ENCODE assay signal across 16 cellular contexts in the genomic region with DNA sequence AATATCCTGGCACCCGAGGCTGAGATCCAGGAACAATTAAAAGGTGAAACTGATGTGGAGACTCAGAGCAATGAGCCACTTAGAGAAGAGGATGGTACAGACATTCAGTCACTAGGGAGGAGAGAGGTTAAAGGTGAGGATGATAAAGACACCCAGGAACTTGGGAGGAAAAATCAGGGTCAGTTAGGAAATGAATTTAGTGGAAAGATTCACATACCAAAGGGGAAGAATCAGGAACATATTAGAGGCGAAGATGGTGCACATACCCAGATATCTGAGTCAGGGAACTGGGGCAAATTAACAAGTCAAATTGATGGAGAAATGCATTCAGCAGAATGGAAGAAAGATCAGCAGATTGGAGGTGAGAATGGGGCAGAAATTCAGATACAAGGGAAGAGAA. TPM values are rescaled to one million over a fixed set of nuclear protein-coding genes. Genes with fewer than 3 reads are reported as not detected.
DNase-seq lines count a peak whose midpoint lies in the region; ATAC-seq, FAIRE-seq and TF ChIP-seq lines count a peak whose summit lies in the region.
"Had no signal": no experiment of that assay in that cellular context is flagged by ENCODE, and none has a peak within 500 bp of the region (broad histone marks: within the 10 kb centered on the region; RNA-seq: fewer than 3 reads in every experiment).

No MANE protein-coding gene starts in this region.

- TF ChIP-seq POLR2A in GM12892 (IDR thresholded peaks at IDR 0.05; ENCODE audit: low read depth, low read length) (no peak), GM12891 (IDR thresholded peaks at IDR 0.05; ENCODE audit: low read depth, low read length) (no peak)

- peak; percentile 30 for FAIRE-seq in GM12892 (lab: Jason Lieb, UNC)
- no peak for FAIRE-seq in GM12891 (lab: Jason Lieb, UNC)
- FAIRE-seq: A549 had no signal

- H3K36me3 ChIP-seq in Caco-2 (ENCODE audit: control insufficient read depth, insufficient read depth, low read length) (no peaks in the 10 kb centered on the region), Loucy (ENCODE audit: insufficient read depth, low read length) (no peaks in the 10 kb centered on the region), mammary epithelial cell (ENCODE audit: insufficient read depth, low read length) (no peaks in the 10 kb centered on the region)

- H3K4me3 ChIP-seq in Caco-2 (ENCODE audit: low read depth, low read length) (no peak overlapping the region), Loucy (ENCODE audit: low read length, poor library complexity, severe bottlenecking) (no peak overlapping the region), mammary epithelial cell (replicated peaks in 1 of 3; ENCODE audit: insufficient read depth in 1 of 3, low read depth in 2 of 3, low read length in 3 of 3) (no peak overlapping the region)
- H3K4me3 ChIP-seq: A549; BLaER1 treated with 17β-estradiol and CSF1 and Interleukin-3, amounts not matched to agents 10 nM and 100 nM had no signal

- 92% methylated on average over 2 of the region's 2 CpGs for WGBS in mammary epithelial cell (ENCODE audit: low coverage, missing lambda C conversion rate)

- H2AFZ ChIP-seq in Loucy (ENCODE audit: low read length) (no peak overlapping the region), mammary epithelial cell (ENCODE audit: low read depth, low read length) (no peak overlapping the region)

- H3K4me1 Mint-ChIP-seq in Caco-2 (ENCODE audit: low read depth, unreplicated experiment) = no peaks in the 10 kb centered on the region

- no peak overlapping the region for H3K27ac ChIP-seq in mammary epithelial cell (ENCODE audit: insufficient read depth, low read depth, low read length)
- H3K27ac ChIP-seq: A549, KMS-11 had no signal

- H3K36me3 Mint-ChIP-seq in Caco-2 (ENCODE audit: insufficient read depth, unreplicated experiment) = peaks cover 5% of the 10 kb centered on the region
- H3K36me3 Mint-ChIP-seq: CD4-positive, CD25-positive, alpha-beta regulatory T cell had no signal

- no peaks in the 10 kb centered on the region for H3K9me3 Mint-ChIP-seq in Caco-2 (ENCODE audit: unreplicated experiment)
- H3K9me3 Mint-ChIP-seq: H9 had no signal

- dilution Hi-C loops in mammary epithelial cell (cut with HindIII; ENCODE audit: low sequenced_read_pairs) = loop anchor here (10.0 kb wide), 1 partner anchor 260 kb away; a partner anchor contains a TSS

- CTCF ChIA-PET in Caco-2 (lab: Charles Lee) (no interaction called here), mammary epithelial cell (lab: Charles Lee; ENCODE audit: low non-redundant PET) (no interaction called here)

- H3K9me3 ChIP-seq in Caco-2 (no peaks in the 10 kb centered on the region), Loucy (ENCODE audit: insufficient read depth, low read depth, low read length) (no peaks in the 10 kb centered on the region), mammary epithelial cell (replicated peaks; ENCODE audit: insufficient read depth, low read length) (no peaks in the 10 kb centered on the region)
- H3K9me3 ChIP-seq: A549; BLaER1 treated with 17β-estradiol and CSF1 and Interleukin-3, amounts not matched to agents 10 nM and 100 nM had no signal

- no peak for TF ChIP-seq CTCF in Caco-2 (IDR thresholded peaks at IDR 0.05; ENCODE audit: insufficient read depth in 1 of 2, low read depth in 1 of 2, low read length in 1 of 2, severe bottlenecking in 1 of 2, unreplicated experiment in 1 of 2)
- no peak for TF ChIP-seq CTCF in Loucy (conservative IDR thresholded peaks at IDR 0.05; ENCODE audit: low read length)
- no peak for TF ChIP-seq CTCF in mammary epithelial cell (conservative IDR thresholded peaks at IDR 0.05 in 1 of 2, IDR thresholded peaks at IDR 0.05 in 1 of 2; ENCODE audit: extremely low read depth in 1 of 2, insufficient read depth in 1 of 2, low read depth in 1 of 2, low read length in 2 of 2)

- ATAC-seq in GM21528 (IDR thresholded peaks at IDR 0.05; ENCODE audit: low FRiP score, unreplicated experiment) = no peak
- ATAC-seq: A549 had no signal

- intact Hi-C loops in Caco-2 (cut with micrococcal nuclease; ENCODE audit: unreplicated experiment) = no loop called here
- intact Hi-C loops in mammary epithelial cell (cut with micrococcal nuclease) = loop anchor here (5.0 kb wide), 1 partner anchor 107 kb away; a partner anchor contains a TSS

- no peaks in the 10 kb centered on the region; the same call in 1 of the 2 replicates for H3K79me2 ChIP-seq in Loucy (ENCODE audit: insufficient read depth, low read length)
- H3K79me2 ChIP-seq in mammary epithelial cell (ENCODE audit: insufficient read depth, low read length) = no peaks in the 10 kb centered on the region

- POLR2A ChIA-PET in Caco-2 (lab: Charles Lee) = no interaction called here

- no peak overlapping the region for H3K4me3 Mint-ChIP-seq in Caco-2 (ENCODE audit: unreplicated experiment)
- H3K4me3 Mint-ChIP-seq: CD4-positive, CD25-positive, alpha-beta regulatory T cell; H9 had no signal

- H3K4me1 ChIP-seq in Caco-2 (peaks cover 12% of the 10 kb centered on the region), Loucy (ENCODE audit: insufficient read depth, low read length, poor library complexity, severe bottlenecking) (peaks cover 2% of the 10 kb centered on the region), mammary epithelial cell (ENCODE audit: insufficient read depth, low read length) (peaks cover 17% of the 10 kb centered on the region)

- H3K27ac Mint-ChIP-seq in Caco-2 (ENCODE audit: unreplicated experiment) = no peak overlapping the region
- H3K27ac Mint-ChIP-seq: CD4-positive, CD25-positive, alpha-beta regulatory T cell; H9 had no signal

- TSS peak; percentile 18 for BruUV-seq in Caco-2 (replicated peaks; lab: Mats Ljungman, UMichigan)
- BruUV-seq in mammary epithelial cell (replicated peaks; lab: Mats Ljungman, UMichigan) = TSS peak; percentile 10

- H3K27me3 Mint-ChIP-seq in Caco-2 (ENCODE audit: insufficient read depth, unreplicated experiment) = no peaks in the 10 kb centered on the region
- H3K27me3 Mint-ChIP-seq: CD4-positive, CD25-positive, alpha-beta regulatory T cell had no signal

- H3K9me2 ChIP-seq in Loucy (replicated peaks; ENCODE audit: low read depth, low read length) = no peaks in the 10 kb centered on the region

- H4K20me1 ChIP-seq in Loucy (ENCODE audit: insufficient read depth, low read length, poor library complexity, severe bottlenecking) (no peaks in the 10 kb centered on the region), mammary epithelial cell (ENCODE audit: insufficient read depth, low read length) (no peaks in the 10 kb centered on the region)
- H4K20me1 ChIP-seq: BLaER1 treated with 17β-estradiol and CSF1 and Interleukin-3, amounts not matched to agents 10 nM and 100 nM had no signal

- H3F3A ChIP-seq in Loucy (ENCODE audit: low read depth) = no peaks in the 10 kb centered on the region

- DNase-seq in Caco-2 (no peak), GM12892 (ENCODE audit: insufficient read length) (no peak), mammary epithelial cell (no peak), NCI-H2081 (lab: John Stamatoyannopoulos, UW) (no peak), GM12891 (ENCODE audit: insufficient read length, low spot score) (no peak)
- DNase-seq: CD4-positive, CD25-positive, alpha-beta regulatory T cell; DMS79 treated with DMSO at 0.1 percent for 48 hours; GF-D8; GOT3; H9 had no signal

- H3K4me2 ChIP-seq in Loucy (ENCODE audit: low read depth, low read length, poor library complexity, severe bottlenecking) = no peak overlapping the region
- H3K4me2 ChIP-seq in mammary epithelial cell (ENCODE audit: insufficient read depth, low read depth, low read length) = no peak overlapping the region
- H3K4me2 ChIP-seq: A549, KMS-11 had no signal

- H3K9ac ChIP-seq in Loucy (ENCODE audit: low read depth, low read length, poor library complexity, severe bottlenecking) (peak overlapping the region; percentile 4), mammary epithelial cell (ENCODE audit: insufficient read depth, low read length) (no peak overlapping the region)
- H3K9ac ChIP-seq: KMS-11 had no signal

- in situ Hi-C loops in mammary epithelial cell (cut with MboI; ENCODE audit: low sequenced_read_pairs in 2 of 2) = loop anchor here (5.0 to 10.0 kb wide), 2 partner anchors 110 to 247 kb away; a partner anchor contains a TSS

- H3K27me3 ChIP-seq in Caco-2 (replicated peaks; ENCODE audit: control insufficient read depth, insufficient read depth, low read length) (no peaks in the 10 kb centered on the region), Loucy (ENCODE audit: insufficient read depth, low read length, poor library complexity, severe bottlenecking) (no peaks in the 10 kb centered on the region), mammary epithelial cell (ENCODE audit: insufficient read depth, low read length) (no peaks in the 10 kb centered on the region)
- H3K27me3 ChIP-seq: BLaER1 treated with 17β-estradiol and CSF1 and Interleukin-3, amounts not matched to agents 10 nM and 100 nM had no signal

TF ChIP-seq in GM12891, 5 proteins besides CTCF, POLR2A, EP300 and RAD21:
- no peak for TF ChIP-seq TAF1 (IDR thresholded peaks at IDR 0.05; ENCODE audit: low read depth, low read length)
- no peak for TF ChIP-seq POU2F2 (IDR thresholded peaks at IDR 0.05; ENCODE audit: low read depth, low read length)
TF ChIP-seq in GM12891: peak in this region for 0.

RNA-seq across cellular contexts. Expression of a gene that starts 4.1 kb away (rescaled TPM):
- not detected in 2 replicates for total RNA-seq in Caco-2 (2022)
- polyA plus RNA-seq in GM12892 (2012; ENCODE audit: missing spikeins) = 48.9 TPM
- total RNA-seq in mammary epithelial cell = under 1 TPM in 1 of 2 donors, not detected in 1; 0.33 TPM
- polyA plus RNA-seq in mammary epithelial cell = 0.07 TPM
- not detected for polyA minus RNA-seq in mammary epithelial cell
- polyA plus RNA-seq in GM12891 (2012; ENCODE audit: low read depth, missing spikeins) = 26.0 TPM
- total RNA-seq: HT-29 had no signal

RNA-seq across cellular contexts. Expression of a gene that starts 6.5 kb away (rescaled TPM):
- total RNA-seq in Caco-2 (2022) (172 and 187 TPM in 2 replicates), mammary epithelial cell (100 to 1,000 TPM in 1 of 2 donors, 10 to 100 TPM in 1; 73.0 to 187 TPM)
- 140 TPM for polyA plus RNA-seq in GM12892 (2012; ENCODE audit: missing spikeins)
- 265 TPM for polyA plus RNA-seq in mammary epithelial cell
- polyA minus RNA-seq in mammary epithelial cell = 125 TPM
- polyA plus RNA-seq in GM12891 (2012; ENCODE audit: low read depth, missing spikeins) = 156 TPM
